Comparison of ENCODE assay signal across 8 cellular contexts in the genomic region with DNA sequence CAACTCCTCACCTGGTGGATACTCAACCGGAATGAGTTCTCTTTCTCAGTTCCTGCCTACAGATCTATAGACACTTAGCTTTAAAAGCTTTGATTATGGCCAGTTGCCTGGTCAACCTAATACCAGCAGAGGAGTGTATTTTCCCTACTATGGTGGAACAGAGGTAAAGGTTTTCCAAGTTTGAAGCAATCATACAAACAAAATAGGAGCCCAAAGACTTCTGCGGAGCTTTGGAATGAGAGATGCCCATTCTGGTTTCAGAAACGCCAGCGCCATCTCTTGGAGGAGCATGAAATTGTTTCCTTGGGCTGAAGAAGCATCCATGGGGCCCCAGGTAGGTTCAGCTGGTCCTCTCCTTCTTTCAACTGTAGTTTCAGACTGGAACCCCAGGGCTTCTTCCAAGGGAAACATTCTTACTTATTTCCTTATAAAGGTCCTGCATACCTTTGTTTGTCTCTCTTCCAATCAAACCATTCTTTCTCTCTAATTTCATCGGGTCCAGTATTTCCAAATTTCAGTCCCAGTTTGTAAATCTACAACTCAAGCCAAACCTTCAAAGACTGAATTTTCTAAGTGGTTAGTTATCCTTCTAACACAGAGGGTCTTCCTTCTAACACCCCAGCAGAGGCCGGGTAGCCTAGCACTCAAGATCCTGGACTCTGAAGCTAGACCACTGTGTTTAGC.
DNase-seq lines count a peak whose midpoint lies in the region; ATAC-seq, FAIRE-seq and TF ChIP-seq lines count a peak whose summit lies in the region.

No MANE protein-coding gene starts in this region.

- no peak overlapping the region for H3K27ac Mint-ChIP-seq in activated CD4-positive, alpha-beta memory T cell treated with anti-CD3 and anti-CD28 coated beads, Interleukin-2, amount 10 ng/mL, durations not matched to agents 7 days and 5 days

- peak; percentile 55 to 85 (median 78) for ATAC-seq in pancreas
- no peak for ATAC-seq in GM19023 (IDR thresholded peaks at IDR 0.05; ENCODE audit: unreplicated experiment)

- no peaks in the 10 kb centered on the region for H3K27me3 ChIP-seq in pancreas

- no peaks in the 10 kb centered on the region for H3K36me3 ChIP-seq in pancreas

- H3K4me1 Mint-ChIP-seq in activated CD4-positive, alpha-beta memory T cell treated with anti-CD3 and anti-CD28 coated beads, Interleukin-2, amount 10 ng/mL, durations not matched to agents 7 days and 5 days: no peaks in the 10 kb centered on the region

- no peaks in the 10 kb centered on the region for H3K36me3 Mint-ChIP-seq in activated CD4-positive, alpha-beta memory T cell treated with anti-CD3 and anti-CD28 coated beads, Interleukin-2, amount 10 ng/mL, durations not matched to agents 7 days and 5 days (ENCODE audit: low read depth)

- H3K4me3 ChIP-seq in foreskin fibroblast (ENCODE audit: low read depth in 1 of 2, low read length in 2 of 2) (no peak overlapping the region), pancreas (no peak overlapping the region)

- no peaks in the 10 kb centered on the region for H3K27me3 Mint-ChIP-seq in activated CD4-positive, alpha-beta memory T cell treated with anti-CD3 and anti-CD28 coated beads, Interleukin-2, amount 10 ng/mL, durations not matched to agents 7 days and 5 days

- no peak for FAIRE-seq in H54 (lab: Jason Lieb, UNC)
- FAIRE-seq in pancreas (lab: Jason Lieb, UNC): no peak

- DNase-seq in AG08395 (ENCODE audit: low spot score): peak; percentile 79
- DNase-seq in H54 (ENCODE audit: insufficient read length, low spot score): peak; percentile 59
- DNase-seq in NCI-H446 treated with DMSO at 0.1 percent for 48 hours (lab: John Stamatoyannopoulos, UW): peak; percentile 45
- peak; percentile 26 for DNase-seq in activated CD4-positive, alpha-beta memory T cell treated with anti-CD3 and anti-CD28 coated beads, Interleukin-2, amount 10 ng/mL, durations not matched to agents 7 days and 5 days
- peak; percentile 74 to 89 for DNase-seq in foreskin fibroblast
- DNase-seq in pancreas: peak in 5 of 6 donors; percentile 21 to 73 (median 50)
- DNase-seq in GF-D8 (lab: John Stamatoyannopoulos, UW): no peak

- peaks cover 0 to 8% (median 0%) of the 10 kb centered on the region in 3 donors for H3K4me1 ChIP-seq in pancreas

- peak overlapping the region in 2 of 4 donors; percentile 10 to 37 for H3K27ac ChIP-seq in pancreas

- no peaks in the 10 kb centered on the region for H3K9me3 ChIP-seq in pancreas

- TF ChIP-seq POLR2A in H54 (IDR thresholded peaks at IDR 0.05; ENCODE audit: low read depth, low read length): no peak

- H3K4me3 Mint-ChIP-seq in activated CD4-positive, alpha-beta memory T cell treated with anti-CD3 and anti-CD28 coated beads, Interleukin-2, amount 10 ng/mL, durations not matched to agents 7 days and 5 days: no peak overlapping the region

- intact Hi-C loops in pancreas (cut with DNase I): loop anchor here in 2 of 3 donors (5.0 to 10.0 kb wide), 3 partner anchors 128 to 638 kb away; no protein-coding TSS in a partner anchor

- POLR2A ChIA-PET in activated CD4-positive, alpha-beta memory T cell treated with anti-CD3 and anti-CD28 coated beads, Interleukin-2, amount 10 ng/mL, durations not matched to agents 7 days and 5 days (lab: Charles Lee): no interaction called here

- H3K9me3 Mint-ChIP-seq in activated CD4-positive, alpha-beta memory T cell treated with anti-CD3 and anti-CD28 coated beads, Interleukin-2, amount 10 ng/mL, durations not matched to agents 7 days and 5 days: no peaks in the 10 kb centered on the region

- WGBS in pancreas, 2 donors: 30 to 31% methylated on average over 6 of the region's 6 CpGs

- CTCF ChIA-PET in activated CD4-positive, alpha-beta memory T cell treated with anti-CD3 and anti-CD28 coated beads, Interleukin-2, amount 10 ng/mL, durations not matched to agents 7 days and 5 days (lab: Charles Lee): interaction anchor here (0.6 to 4.2 kb wide), 13 partner anchors 20 to 196 kb away, joined by 3 to 37 read pairs (median 4); no protein-coding TSS in a partner anchor

- TF ChIP-seq CTCF in foreskin fibroblast (IDR thresholded peaks at IDR 0.05; ENCODE audit: low read depth, low read length) (peak; percentile 90), pancreas (IDR thresholded peaks at IDR 0.05) (peak; percentile 29 to 70 (median 56))
